In genomic region chr1:234601217-234602017, GRCh38 we compare ENCODE assay signal across 8 cellular contexts. TPM values are rescaled to one million over a fixed set of nuclear protein-coding genes. Genes with fewer than 3 reads are reported as not detected.
A peak's percentile ranks its signal among the peaks of the same experiment; 100 is the strongest.
DNase-seq lines count a peak whose midpoint lies in the region; ATAC-seq and TF ChIP-seq lines count a peak whose summit lies in the region.

No MANE protein-coding gene starts in this region.

- intact Hi-C loops in dorsolateral prefrontal cortex (cut with DNase I) = loop anchor here (2.0 kb wide), 2 partner anchors 57 to 59 kb away; no protein-coding TSS in a partner anchor

- TF ChIP-seq CTCF in AG04450 (IDR thresholded peaks at IDR 0.05; ENCODE audit: low read depth, low read length) (no peak), dorsolateral prefrontal cortex (IDR thresholded peaks at IDR 0.05 in 54 of 56, conservative IDR thresholded peaks at IDR 0.05 in 2 of 56; ENCODE audit: low read depth in 1 of 56, partially characterized antibody in 56 of 56) (no peak), neural crest cell (conservative IDR thresholded peaks at IDR 0.05) (no peak)

- no peak overlapping the region for H3K27ac Mint-ChIP-seq in neural crest cell (ENCODE audit: unreplicated experiment)

- no peaks in the 10 kb centered on the region for H3K9me3 ChIP-seq in AG04450 (ENCODE audit: control insufficient read depth, insufficient read depth, low read length)

- CTCF ChIA-PET in AG04450 (lab: Charles Lee) = interaction anchor here (0.6 to 2.6 kb wide), 4 partner anchors 102 to 482 kb away, joined by 3 to 17 read pairs (median 8); no protein-coding TSS in a partner anchor

- no peaks in the 10 kb centered on the region for H3K27me3 Mint-ChIP-seq in neural crest cell (ENCODE audit: low read depth)

- H3K4me3 ChIP-seq in AG04450 (ENCODE audit: low read depth, low read length) (no peak overlapping the region), dorsolateral prefrontal cortex (peak overlapping the region in 49 of 59 donors; percentile 2 to 91 (median 69))

- peak overlapping the region; percentile 85 for H3K4me3 Mint-ChIP-seq in neural crest cell

- peak overlapping the region; percentile 25 for H3K27ac ChIP-seq in AG04450 (ENCODE audit: low read depth, low read length)
- H3K27ac ChIP-seq in dorsolateral prefrontal cortex = peak overlapping the region; percentile 88 to 100 (median 99)

- H3K36me3 Mint-ChIP-seq in neural crest cell (ENCODE audit: low read depth) = no peaks in the 10 kb centered on the region

- POLR2A ChIA-PET in AG04450 (lab: Yijun Ruan, JAX) = interaction anchor here (0.6 to 1.2 kb wide), 4 partner anchors 70 to 106 kb away, joined by 3 to 7 read pairs (median 4); no protein-coding TSS in a partner anchor

- no peaks in the 10 kb centered on the region for H3K9me3 Mint-ChIP-seq in neural crest cell

- H3K27me3 ChIP-seq in AG04450 (ENCODE audit: control insufficient read depth, insufficient read depth, low read length) (no peaks in the 10 kb centered on the region), dorsolateral prefrontal cortex (no peaks in the 10 kb centered on the region)

- no peak for DNase-seq in AG04450 (ENCODE audit: low read depth, low spot score)
- peak; percentile 33 for DNase-seq in RPMI8226
- DNase-seq in dorsolateral prefrontal cortex = no peak
- DNase-seq in neural crest cell (ENCODE audit: low read depth, low spot score) = no peak
- DNase-seq in NCI-H1930 (lab: John Stamatoyannopoulos, UW) = no peak

- H3K4me1 Mint-ChIP-seq in neural crest cell = peaks cover 72% of the 10 kb centered on the region

- ATAC-seq in GM21529 (IDR thresholded peaks at IDR 0.05; ENCODE audit: unreplicated experiment) (peak; percentile 21), GM18870 (IDR thresholded peaks at IDR 0.05; ENCODE audit: unreplicated experiment) (no peak), HG02759 (IDR thresholded peaks at IDR 0.05; ENCODE audit: unreplicated experiment) (no peak)

RNA-seq across cellular contexts. Expression of gene IRF2BP2, which starts 8.6 kb away (rescaled TPM):
- 20.3 and 28.6 TPM in 2 replicates for polyA plus RNA-seq in AG04450 (2011; rRNA removed)
- 38.5 and 53.5 TPM in 2 replicates for polyA minus RNA-seq in AG04450 (2011; rRNA and poly(A)+ RNA removed)
- total RNA-seq in dorsolateral prefrontal cortex (100 to 1,000 TPM in 54 of 120 experiments, 10 to 100 TPM in 66; 60.9 to 188 (median 96.3) TPM), neural crest cell (55.6 and 59.9 TPM in 2 replicates)
